Comparison of ENCODE assay signal across 9 cellular contexts in genomic region chr5:152532714-152533113, GRCh38.
A peak's percentile ranks its signal among the peaks of the same experiment; 100 is the strongest.
DNase-seq lines count a peak whose midpoint lies in the region; ATAC-seq and TF ChIP-seq lines count a peak whose summit lies in the region.
"Had no signal": no experiment of that assay in that cellular context is flagged by ENCODE, and none has a peak within 500 bp of the region (broad histone marks: within the 10 kb centered on the region; RNA-seq: fewer than 3 reads in every experiment).

No MANE protein-coding gene starts in this region.

- no peaks in the 10 kb centered on the region for H4K20me1 ChIP-seq in IMR-90 (ENCODE audit: insufficient read depth, low read length)

- no peak overlapping the region for H4K5ac ChIP-seq in IMR-90 (ENCODE audit: low read depth, low read length)

- CTCF ChIA-PET in IMR-90 (lab: Yijun Ruan, JAX): interaction anchor here (0.6 to 3.3 kb wide), 11 partner anchors 18 to 1506 kb away, joined by 3 to 19 read pairs (median 3); partner anchors contain the start of genes FAM114A2 and MFAP3

- H3K27me3 Mint-ChIP-seq in progenitor cell of endocrine pancreas: peaks cover 10% of the 10 kb centered on the region
- H3K27me3 Mint-ChIP-seq: activated B cell treated with CpG ODN at 0.5 μM for 24 hours had no signal

- H3K18ac ChIP-seq in IMR-90 (ENCODE audit: low read depth, low read length): no peak overlapping the region

- H3K4me3 ChIP-seq in IMR-90 (ENCODE audit: insufficient read depth, low read depth, low read length) (no peak overlapping the region), Peyer's patch (no peak overlapping the region)

- ATAC-seq in IMR-90 (ENCODE audit: low read depth): peak; percentile 69
- no peak for ATAC-seq in GM21786 (IDR thresholded peaks at IDR 0.05; ENCODE audit: unreplicated experiment)
- no peak for ATAC-seq in GM19023 (IDR thresholded peaks at IDR 0.05; ENCODE audit: unreplicated experiment)

- no peak overlapping the region for H4K91ac ChIP-seq in IMR-90 (ENCODE audit: insufficient read depth, low read depth, low read length)

- TF ChIP-seq CTCF in IMR-90 (conservative IDR thresholded peaks at IDR 0.05; ENCODE audit: low read depth, low read length): peak; percentile 65
- TF ChIP-seq CTCF in Peyer's patch (IDR thresholded peaks at IDR 0.05): peak in 4 of 6 experiments; percentile 42 to 68 (median 66)
- peak; percentile 76 for TF ChIP-seq CTCF in progenitor cell of endocrine pancreas (IDR thresholded peaks at IDR 0.05; ENCODE audit: unreplicated experiment)

- no peak overlapping the region for H3K14ac ChIP-seq in IMR-90 (replicated peaks; ENCODE audit: low read depth, low read length)

- H3K9me3 ChIP-seq in IMR-90 (ENCODE audit: control insufficient read depth, insufficient read depth, low read length) (no peaks in the 10 kb centered on the region), Peyer's patch (no peaks in the 10 kb centered on the region)

- no peaks in the 10 kb centered on the region for H3K9me3 Mint-ChIP-seq in progenitor cell of endocrine pancreas (ENCODE audit: low read depth)
- H3K9me3 Mint-ChIP-seq: activated B cell treated with CpG ODN at 0.5 μM for 24 hours had no signal

- H3K9me1 ChIP-seq in IMR-90 (ENCODE audit: insufficient read depth, low read length): no peaks in the 10 kb centered on the region

- POLR2A ChIA-PET in IMR-90 (lab: Charles Lee; ENCODE audit: unreplicated experiment): no interaction called here

- H3K4ac ChIP-seq in IMR-90 (ENCODE audit: low read depth, low read length): no peak overlapping the region

- in situ Hi-C loops in IMR-90 (cut with MboI; ENCODE audit: low sequenced_read_pairs): no loop called here

- no peak overlapping the region for H3K27ac ChIP-seq in IMR-90 (ENCODE audit: insufficient read depth, low read length)
- H3K27ac ChIP-seq in Peyer's patch: no peak overlapping the region

- BruUV-seq in IMR-90 (replicated peaks; lab: Mats Ljungman, UMichigan): no TSS peak

- H3K79me1 ChIP-seq in IMR-90 (ENCODE audit: low read depth in 1 of 2, low read length in 2 of 2): no peaks in the 10 kb centered on the region

- no peak overlapping the region for H2BK5ac ChIP-seq in IMR-90 (ENCODE audit: low read depth, low read length, poor library complexity, severe bottlenecking)

- TF ChIP-seq POLR2A in IMR-90 (IDR thresholded peaks at IDR 0.05; ENCODE audit: low read depth, low read length) (no peak), Peyer's patch (IDR thresholded peaks at IDR 0.05) (no peak)

- H2BK120ac ChIP-seq in IMR-90 (ENCODE audit: low read depth, low read length): no peak overlapping the region

- TF ChIP-seq RAD21 in IMR-90 (IDR thresholded peaks at IDR 0.05; ENCODE audit: low read length): peak; percentile 78

- H3K36me3 ChIP-seq in IMR-90 (ENCODE audit: control insufficient read depth, insufficient read depth, low read length) (no peaks in the 10 kb centered on the region), Peyer's patch (no peaks in the 10 kb centered on the region)

- H3K27me3 ChIP-seq in IMR-90 (ENCODE audit: control insufficient read depth, insufficient read depth, low read length): no peaks in the 10 kb centered on the region
- no peaks in the 10 kb centered on the region for H3K27me3 ChIP-seq in Peyer's patch

- H2AK5ac ChIP-seq in IMR-90 (ENCODE audit: low read depth, low read length): no peak overlapping the region

- H3K27ac Mint-ChIP-seq in progenitor cell of endocrine pancreas: no peak overlapping the region
- H3K27ac Mint-ChIP-seq: activated B cell treated with CpG ODN at 0.5 μM for 24 hours had no signal

- H4K8ac ChIP-seq in IMR-90 (ENCODE audit: low read depth in 2 of 2, low read length in 2 of 2): no peak overlapping the region

- no CpG with 5 or more reads among the region's 2 CpGs for WGBS in IMR-90 (ENCODE audit: extremely low coverage in 2 of 2, insufficient read length in 1 of 2), 2 experiments

- dilution Hi-C loops in IMR-90 (cut with HindIII; ENCODE audit: low sequenced_read_pairs, unreplicated experiment): no loop called here

- H3K4me3 Mint-ChIP-seq in progenitor cell of endocrine pancreas (ENCODE audit: low read depth): no peak overlapping the region
- H3K4me3 Mint-ChIP-seq: activated B cell treated with CpG ODN at 0.5 μM for 24 hours had no signal

- no peak overlapping the region for H3K4me2 ChIP-seq in IMR-90 (ENCODE audit: low read depth, low read length)

- no peak overlapping the region for H3K56ac ChIP-seq in IMR-90 (ENCODE audit: extremely low read depth, insufficient read depth, low read length)

- intact Hi-C loops in IMR-90 (cut with micrococcal nuclease): loop anchor here (1.0 to 10.0 kb wide), 4 partner anchors 960 to 1648 kb away; partner anchors contain the start of gene GRIA1

- H3K23ac ChIP-seq in IMR-90 (ENCODE audit: low read depth, low read length): no peak overlapping the region

- H2BK15ac ChIP-seq in IMR-90 (ENCODE audit: low read depth, low read length): no peak overlapping the region

- peak; percentile 58 for DNase-seq in ELR (ENCODE audit: low read depth)
- peak; percentile 56 for DNase-seq in IMR-90
- DNase-seq in Peyer's patch: no peak
- peak; percentile 15 for DNase-seq in fibroblast of gingiva (ENCODE audit: low read depth)
- no peak for DNase-seq in progenitor cell of endocrine pancreas (ENCODE audit: low spot score, unreplicated experiment)
- DNase-seq in stimulated activated CD4-positive, alpha-beta T cell treated with anti-CD3 and anti-CD28 coated beads, Interleukin-4, amount 100 ng/mL, for 24 hours: no peak
- DNase-seq: activated B cell treated with CpG ODN at 0.5 μM for 24 hours had no signal

- H2AK9ac ChIP-seq in IMR-90 (replicated peaks; ENCODE audit: low read depth, low read length, poor library complexity): no peak overlapping the region

- H3K4me1 ChIP-seq in IMR-90 (ENCODE audit: control insufficient read depth, insufficient read depth, low read length) (no peaks in the 10 kb centered on the region), Peyer's patch (no peaks in the 10 kb centered on the region)

- H2AFZ ChIP-seq in IMR-90 (replicated peaks; ENCODE audit: low read length, poor library complexity): no peak overlapping the region

- peaks cover 3% of the 10 kb centered on the region for H3K4me1 Mint-ChIP-seq in progenitor cell of endocrine pancreas (ENCODE audit: low read depth)

- no peak overlapping the region for H3K9ac ChIP-seq in IMR-90 (ENCODE audit: low read depth, low read length)

- no peaks in the 10 kb centered on the region for H3K36me3 Mint-ChIP-seq in progenitor cell of endocrine pancreas (ENCODE audit: insufficient read depth)

- no peak overlapping the region for H2BK20ac ChIP-seq in IMR-90 (ENCODE audit: low read depth, low read length)

TF ChIP-seq in IMR-90, 13 proteins besides CTCF, POLR2A, EP300 and RAD21:
- TF ChIP-seq ELK1 (IDR thresholded peaks at IDR 0.05; ENCODE audit: borderline replicate concordance, low read depth, low read length) (no peak), SMC3 (IDR thresholded peaks at IDR 0.05; ENCODE audit: low read depth, low read length) (peak; percentile 66), MAFK (IDR thresholded peaks at IDR 0.05; ENCODE audit: low read depth, low read length) (no peak), BHLHE40 (IDR thresholded peaks at IDR 0.05; ENCODE audit: low read depth, low read length) (no peak), CHD1 (IDR thresholded peaks at IDR 0.05; ENCODE audit: low read depth, low read length) (no peak), MAZ (IDR thresholded peaks at IDR 0.05; ENCODE audit: borderline replicate concordance, low read depth, low read length) (no peak), RFX5 (IDR thresholded peaks at IDR 0.05; ENCODE audit: low read depth, low read length) (no peak), RCOR1 (IDR thresholded peaks at IDR 0.05; ENCODE audit: insufficient replicate concordance, low read length) (no peak)

Comparison
In these comparisons a context has a peak if more than half of its experiments do, and no peak if none do; other contexts are left out.
1. DNase-seq: peak in ELR (single experiment), IMR-90 (single experiment) and fibroblast of gingiva (single experiment); none in Peyer's patch (0 of 3), progenitor cell of endocrine pancreas (single experiment) and stimulated activated CD4-positive, alpha-beta T cell treated with anti-CD3 and anti-CD28 coated beads, Interleukin-4, amount 100 ng/mL, for 24 hours (single experiment).
2. Peak in every context shown above with its lines, with median percentiles within 50 percentile points of each other: CTCF ChIP-seq.